Comparison of ENCODE assay signal across 35 cellular contexts in genomic region chr2:168539945-168540344, GRCh38.
"Had no signal": no experiment of that assay in that cellular context is flagged by ENCODE, and none has a peak within 500 bp of the region (broad histone marks: within the 10 kb centered on the region; RNA-seq: fewer than 3 reads in every experiment).

No MANE protein-coding gene starts in this region.

- DNase-seq: activated B cell treated with CpG ODN at 0.5 μM for 24 hours; activated CD4-positive, alpha-beta memory T cell treated with anti-CD3 and anti-CD28 coated beads for 36 hours; activated CD4-positive, alpha-beta T cell treated with anti-CD3 and anti-CD28 coated beads for 4 hours; activated CD4-positive, alpha-beta T cell treated with anti-CD3 and anti-CD28 coated beads, Interleukin-2, amount 50 U/mL, for 1 hour; activated CD4-positive, alpha-beta T cell treated with anti-CD3 and anti-CD28 coated beads, Interleukin-2, amount 50 U/mL, for 4 hours; activated CD4-positive, CD25-positive, alpha-beta regulatory T cell treated with anti-CD3 and anti-CD28 coated beads, Interleukin-2, amount 50 U/mL, for 72 hours; activated CD8-positive, alpha-beta memory T cell treated with anti-CD3 and anti-CD28 coated beads, Interleukin-2, amount 50 U/mL, for 4 hours; activated CD8-positive, alpha-beta T cell treated with anti-CD3 and anti-CD28 coated beads for 36 hours; activated effector memory CD4-positive, alpha-beta T cell treated with anti-CD3 and anti-CD28 coated beads, Interleukin-2, amount 50 U/mL, for 16 hours; activated gamma-delta T cell treated with Interleukin-2 at 50 U/mL for 16 hours; activated naive CD4-positive, alpha-beta T cell; activated naive CD4-positive, alpha-beta T cell treated with anti-CD3 and anti-CD28 coated beads, Interleukin-2, amount 10 ng/mL, durations not matched to agents 7 days and 5 days; activated T-cell treated with anti-CD3 and anti-CD28 coated beads for 4 hours; activated T-cell treated with anti-CD3 and anti-CD28 coated beads, Interleukin-2, amount 50 U/mL, for 1 hour; activated T-cell treated with anti-CD3 and anti-CD28 coated beads, Interleukin-2, amount 50 U/mL, for 4 hours; activated T-cell treated with anti-CD3 and anti-CD28 coated beads, Interleukin-2, amount 50 U/mL, for 72 hours; adrenal gland; amniotic stem cell; aorta; body of pancreas; brain microvascular endothelial cell; central memory CD4-positive, alpha-beta T cell; T-helper 1 cell; T-helper 2 cell; T-helper 9 cell had no signal

- H3K36me3 ChIP-seq: adrenal gland, brain microvascular endothelial cell, breast epithelium had no signal

- H3K27ac ChIP-seq: adrenal gland, body of pancreas, brain microvascular endothelial cell, breast epithelium, VCaP had no signal

- H3K27me3 ChIP-seq: adrenal gland, body of pancreas, brain microvascular endothelial cell, breast epithelium had no signal

- H3K27ac Mint-ChIP-seq: activated B cell treated with CpG ODN at 0.5 μM for 24 hours; activated CD4-positive, alpha-beta memory T cell treated with anti-CD3 and anti-CD28 coated beads for 36 hours; activated CD8-positive, alpha-beta T cell treated with anti-CD3 and anti-CD28 coated beads for 36 hours; activated naive CD4-positive, alpha-beta T cell treated with anti-CD3 and anti-CD28 coated beads, Interleukin-2, amount 10 ng/mL, durations not matched to agents 7 days and 5 days; activated T-cell treated with anti-CD3 and anti-CD28 coated beads, Interleukin-2, amount 50 U/mL, for 72 hours; activated T-helper 1 cell treated with anti-CD3 and anti-CD28 coated beads, Interleukin-12 subunit alpha, Interleukin-12 subunit beta, Interleukin-2, Interleukin-4 antibody, amounts not matched to agents 30 ng/mL and 10 ng/mL and 1 ng/mL, durations not matched to agents 14 hours and 24 hours and 36 hours; activated T-helper 17 cell treated with anti-CD3 and anti-CD28 coated beads, Interleukin-2, amount 50 U/mL, for 72 hours; T-helper 1 cell treated with Interleukin-12 subunit alpha and Interleukin-12 subunit beta and Interleukin-4 antibody, amounts not matched to agents 30 μg/mL and 1 μg/mL, for 36 hours; T-helper 2 cell treated with Interferon-gamma antibody and Interleukin-4, amounts not matched to agents 5 μg/mL and 100 μg/mL, for 36 hours had no signal

- ATAC-seq: activated CD8-positive, alpha-beta T cell treated with anti-CD3 and anti-CD28 coated beads for 36 hours; activated naive CD4-positive, alpha-beta T cell treated with anti-CD3 and anti-CD28 coated beads, Interleukin-2, amount 50 U/mL, for 72 hours; activated T-cell treated with anti-CD3 and anti-CD28 coated beads, Interleukin-2, amount 50 U/mL, for 4 hours; activated T-cell treated with anti-CD3 and anti-CD28 coated beads, Interleukin-2, amount 50 U/mL, for 72 hours; activated T-helper 17 cell treated with anti-CD3 and anti-CD28 coated beads, Interleukin-2, amount 50 U/mL, for 72 hours; body of pancreas had no signal

- H3K4me3 ChIP-seq: adrenal gland, body of pancreas, breast epithelium had no signal

- FAIRE-seq: astrocyte, TTC549 had no signal

- H3K4me3 Mint-ChIP-seq: activated B cell treated with CpG ODN at 0.5 μM for 24 hours; activated CD4-positive, alpha-beta memory T cell treated with anti-CD3 and anti-CD28 coated beads for 36 hours; activated CD4-positive, alpha-beta T cell treated with anti-CD3 and anti-CD28 coated beads, Interleukin-2, amount 10 ng/mL, durations not matched to agents 24 days and 14 days; activated CD8-positive, alpha-beta T cell treated with anti-CD3 and anti-CD28 coated beads for 36 hours; activated naive CD4-positive, alpha-beta T cell treated with anti-CD3 and anti-CD28 coated beads, Interleukin-2, amount 10 ng/mL, durations not matched to agents 7 days and 5 days; activated T-cell treated with anti-CD3 and anti-CD28 coated beads, Interleukin-2, amount 50 U/mL, for 4 hours; activated T-cell treated with anti-CD3 and anti-CD28 coated beads, Interleukin-2, amount 50 U/mL, for 72 hours; activated T-helper 1 cell treated with anti-CD3 and anti-CD28 coated beads, Interleukin-12 subunit alpha, Interleukin-12 subunit beta, Interleukin-2, Interleukin-4 antibody, amounts not matched to agents 30 ng/mL and 10 ng/mL and 1 ng/mL, durations not matched to agents 14 hours and 24 hours and 36 hours; activated T-helper 17 cell treated with anti-CD3 and anti-CD28 coated beads, Interleukin-2, amount 50 U/mL, for 72 hours; T-helper 1 cell treated with Interleukin-12 subunit alpha and Interleukin-12 subunit beta and Interleukin-4 antibody, amounts not matched to agents 30 μg/mL and 1 μg/mL, for 36 hours; T-helper 2 cell treated with Interferon-gamma antibody and Interleukin-4, amounts not matched to agents 5 μg/mL and 100 μg/mL, for 36 hours had no signal

- H3K27me3 Mint-ChIP-seq: activated B cell treated with CpG ODN at 0.5 μM for 24 hours; activated CD4-positive, alpha-beta memory T cell treated with anti-CD3 and anti-CD28 coated beads for 36 hours; activated CD4-positive, alpha-beta T cell treated with anti-CD3 and anti-CD28 coated beads, Interleukin-2, amount 10 ng/mL, durations not matched to agents 24 days and 14 days; activated CD8-positive, alpha-beta T cell treated with anti-CD3 and anti-CD28 coated beads for 36 hours; activated naive CD4-positive, alpha-beta T cell treated with anti-CD3 and anti-CD28 coated beads, Interleukin-2, amount 10 ng/mL, durations not matched to agents 7 days and 5 days; activated T-helper 17 cell treated with anti-CD3 and anti-CD28 coated beads, Interleukin-2, amount 50 U/mL, for 72 hours had no signal

- H3K4me1 ChIP-seq: adrenal gland, body of pancreas, breast epithelium had no signal
